In the genomic region with DNA sequence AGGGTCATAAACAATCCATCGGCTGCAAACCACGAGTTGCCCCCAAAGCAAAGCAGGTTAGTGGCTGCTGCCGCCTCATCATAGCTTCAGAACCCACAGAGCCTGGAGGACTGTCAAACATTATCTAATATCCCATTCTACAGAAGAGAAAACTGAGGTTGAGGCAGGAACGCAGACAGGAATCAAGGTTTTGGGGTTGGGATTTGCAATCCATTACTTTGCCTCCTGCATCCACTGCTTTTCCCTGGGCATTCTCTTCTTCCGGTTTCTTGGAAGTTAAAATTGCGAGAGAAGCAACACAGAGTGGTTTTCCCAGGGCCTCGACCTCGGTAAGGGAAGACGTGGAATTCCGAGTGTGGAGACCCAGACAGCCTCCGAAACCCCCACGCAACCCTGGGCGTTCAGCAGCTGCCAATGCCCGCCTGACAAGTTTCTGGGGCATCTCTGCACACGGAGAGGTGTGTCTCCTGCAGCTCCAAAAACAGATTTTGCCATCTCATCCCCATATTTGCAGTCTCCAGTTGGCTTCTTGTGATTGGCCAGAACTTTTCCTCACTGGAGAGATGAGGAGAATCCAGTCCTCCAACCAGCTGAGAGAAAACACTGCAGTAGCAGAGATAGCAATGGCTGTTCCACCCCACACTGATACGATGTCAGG, we compare ENCODE assay signal across 1 cellular context.
TF ChIP-seq lines count a peak whose summit lies in the region.

No MANE protein-coding gene starts in this region.

TF ChIP-seq in WTC11, 78 proteins besides CTCF, POLR2A, EP300 and RAD21:
- TF ChIP-seq SMAD3 (CRISPR knock-in tag; IDR thresholded peaks at IDR 0.05; ENCODE audit: borderline replicate concordance): no peak
- TF ChIP-seq, protein P1, sequence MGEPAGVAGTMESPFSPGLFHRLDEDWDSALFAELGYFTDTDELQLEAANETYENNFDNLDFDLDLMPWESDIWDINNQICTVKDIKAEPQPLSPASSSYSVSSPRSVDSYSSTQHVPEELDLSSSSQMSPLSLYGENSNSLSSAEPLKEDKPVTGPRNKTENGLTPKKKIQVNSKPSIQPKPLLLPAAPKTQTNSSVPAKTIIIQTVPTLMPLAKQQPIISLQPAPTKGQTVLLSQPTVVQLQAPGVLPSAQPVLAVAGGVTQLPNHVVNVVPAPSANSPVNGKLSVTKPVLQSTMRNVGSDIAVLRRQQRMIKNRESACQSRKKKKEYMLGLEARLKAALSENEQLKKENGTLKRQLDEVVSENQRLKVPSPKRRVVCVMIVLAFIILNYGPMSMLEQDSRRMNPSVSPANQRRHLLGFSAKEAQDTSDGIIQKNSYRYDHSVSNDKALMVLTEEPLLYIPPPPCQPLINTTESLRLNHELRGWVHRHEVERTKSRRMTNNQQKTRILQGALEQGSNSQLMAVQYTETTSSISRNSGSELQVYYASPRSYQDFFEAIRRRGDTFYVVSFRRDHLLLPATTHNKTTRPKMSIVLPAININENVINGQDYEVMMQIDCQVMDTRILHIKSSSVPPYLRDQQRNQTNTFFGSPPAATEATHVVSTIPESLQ (CRISPR knock-in tag; IDR thresholded peaks at IDR 0.05): no peak
- TF ChIP-seq NFE2L1 (CRISPR knock-in tag; IDR thresholded peaks at IDR 0.05): no peak
- no peak for TF ChIP-seq RELA (CRISPR knock-in tag; IDR thresholded peaks at IDR 0.05; ENCODE audit: borderline replicate concordance)
- no peak for TF ChIP-seq FOXK1 (CRISPR knock-in tag; IDR thresholded peaks at IDR 0.05)
- TF ChIP-seq, protein P2, sequence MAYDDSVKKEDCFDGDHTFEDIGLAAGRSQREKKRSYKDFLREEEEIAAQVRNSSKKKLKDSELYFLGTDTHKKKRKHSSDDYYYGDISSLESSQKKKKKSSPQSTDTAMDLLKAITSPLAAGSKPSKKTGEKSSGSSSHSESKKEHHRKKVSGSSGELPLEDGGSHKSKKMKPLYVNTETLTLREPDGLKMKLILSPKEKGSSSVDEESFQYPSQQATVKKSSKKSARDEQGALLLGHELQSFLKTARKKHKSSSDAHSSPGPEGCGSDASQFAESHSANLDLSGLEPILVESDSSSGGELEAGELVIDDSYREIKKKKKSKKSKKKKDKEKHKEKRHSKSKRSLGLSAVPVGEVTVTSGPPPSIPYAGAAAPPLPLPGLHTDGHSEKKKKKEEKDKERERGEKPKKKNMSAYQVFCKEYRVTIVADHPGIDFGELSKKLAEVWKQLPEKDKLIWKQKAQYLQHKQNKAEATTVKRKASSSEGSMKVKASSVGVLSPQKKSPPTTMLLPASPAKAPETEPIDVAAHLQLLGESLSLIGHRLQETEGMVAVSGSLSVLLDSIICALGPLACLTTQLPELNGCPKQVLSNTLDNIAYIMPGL (CRISPR knock-in tag; IDR thresholded peaks at IDR 0.05): no peak
- no peak for TF ChIP-seq ZNF671 (CRISPR knock-in tag; IDR thresholded peaks at IDR 0.05)
- TF ChIP-seq ZNF121 (CRISPR knock-in tag; IDR thresholded peaks at IDR 0.05): no peak
- TF ChIP-seq TEAD1 (CRISPR knock-in tag; IDR thresholded peaks at IDR 0.05): no peak
- no peak for TF ChIP-seq OVOL2 (CRISPR knock-in tag; IDR thresholded peaks at IDR 0.05; ENCODE audit: borderline replicate concordance)
- no peak for TF ChIP-seq MYBL2 (CRISPR knock-in tag; IDR thresholded peaks at IDR 0.05)
